ENCODE assay signal across 28 cellular contexts in the genomic region with DNA sequence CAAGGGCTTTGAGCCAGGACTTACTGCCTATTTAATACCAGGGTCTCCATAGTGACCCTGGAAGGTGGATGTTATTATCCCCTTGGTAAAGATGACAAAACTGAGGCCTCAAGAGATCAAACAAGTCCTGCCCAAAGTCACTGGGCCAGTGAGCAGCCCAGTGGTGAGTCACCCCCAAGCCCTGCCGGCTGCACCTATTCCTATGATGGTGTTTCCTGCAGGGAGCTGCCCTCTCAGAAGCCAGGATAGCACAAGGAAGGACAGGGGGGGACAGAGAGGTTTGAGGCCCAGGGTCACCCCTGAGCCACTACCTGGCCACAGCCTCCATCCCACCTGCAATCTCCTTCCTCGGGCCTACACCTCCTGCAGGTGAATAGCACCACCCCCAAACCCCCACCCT.
"Had no signal": no experiment of that assay in that cellular context is flagged by ENCODE, and none has a peak within 500 bp of the region (broad histone marks: within the 10 kb centered on the region; RNA-seq: fewer than 3 reads in every experiment).

No MANE protein-coding gene starts in this region.

- DNase-seq: activated B cell treated with CpG ODN at 0.5 μM for 24 hours; activated CD4-positive, alpha-beta T cell treated with anti-CD3 and anti-CD28 coated beads for 36 hours; activated CD4-positive, alpha-beta T cell treated with anti-CD3 and anti-CD28 coated beads, Interleukin-2, amount 50 U/mL, for 4 hours; activated naive CD4-positive, alpha-beta T cell; activated T-cell treated with anti-CD3 and anti-CD28 coated beads for 4 hours; activated T-cell treated with anti-CD3 and anti-CD28 coated beads, Interleukin-2, amount 50 U/mL, for 72 hours; dorsolateral prefrontal cortex; effector memory CD4-positive, alpha-beta T cell; foreskin fibroblast; heart left ventricle; immature natural killer cell; kidney; lower lobe of right lung; mucosa of descending colon; stimulated activated CD4-positive, alpha-beta T cell treated with anti-CD3 and anti-CD28 coated beads, Interleukin-12 subunit alpha, Interleukin-12 subunit beta, amount 100 ng/mL, for 4 hours; stimulated activated CD4-positive, alpha-beta T cell treated with anti-CD3 and anti-CD28 coated beads, Interleukin-4, amount 100 ng/mL, for 24 hours; T-helper 1 cell; trophoblast cell had no signal

- H3K4me3 ChIP-seq: cardiac muscle cell, coronary artery, dorsolateral prefrontal cortex, heart left ventricle, lower lobe of right lung, mucosa of descending colon, skin epidermis, thoracic aorta had no signal

- FAIRE-seq: kidney had no signal

- H3K36me3 ChIP-seq: cardiac muscle cell, heart left ventricle, lower lobe of right lung, thoracic aorta had no signal

- H3K9me3 Mint-ChIP-seq: activated T-cell treated with anti-CD3 and anti-CD28 coated beads, Interleukin-2, amount 50 U/mL, for 72 hours; immature natural killer cell; natural killer cell treated with Interleukin-12 subunit alpha and Interleukin-12 subunit beta and Interleukin-15 and Interleukin-18, amount 100 ng/mL, for 72 hours; stimulated activated naive CD8-positive, alpha-beta T cell treated with anti-CD3 and anti-CD28 coated beads, Interleukin-15, Interleukin-2, amounts not matched to agents 100 ng/mL and 50 ng/mL, for 24 hours; T-helper 2 cell treated with Interferon-gamma antibody and Interleukin-4, amounts not matched to agents 5 μg/mL and 100 μg/mL, for 36 hours had no signal

- ATAC-seq: activated CD4-positive, alpha-beta T cell treated with anti-CD3 and anti-CD28 coated beads for 36 hours; activated T-cell treated with anti-CD3 and anti-CD28 coated beads, Interleukin-2, amount 50 U/mL, for 72 hours; heart left ventricle; mucosa of descending colon; natural killer cell treated with Interleukin-12 subunit alpha and Interleukin-12 subunit beta and Interleukin-15 and Interleukin-18, amount 100 ng/mL, for 72 hours; sciatic nerve; stimulated activated effector memory CD8-positive, alpha-beta T cell treated with anti-CD3 and anti-CD28 coated beads, Interleukin-12 subunit alpha, Interleukin-12 subunit beta, amount 100 ng/mL, for 72 hours had no signal

- H3K27ac Mint-ChIP-seq: activated B cell treated with CpG ODN at 0.5 μM for 24 hours; activated CD4-positive, alpha-beta T cell treated with anti-CD3 and anti-CD28 coated beads for 36 hours; activated naive CD8-positive, alpha-beta T cell; activated T-cell treated with anti-CD3 and anti-CD28 coated beads, Interleukin-2, amount 50 U/mL, for 72 hours; immature natural killer cell; natural killer cell treated with Interleukin-12 subunit alpha and Interleukin-12 subunit beta and Interleukin-15 and Interleukin-18, amount 100 ng/mL, for 72 hours; stimulated activated effector memory CD8-positive, alpha-beta T cell treated with anti-CD3 and anti-CD28 coated beads, Interleukin-12 subunit alpha, Interleukin-12 subunit beta, amount 100 ng/mL, for 72 hours; stimulated activated naive CD8-positive, alpha-beta T cell treated with anti-CD3 and anti-CD28 coated beads, Interleukin-15, Interleukin-2, amounts not matched to agents 100 ng/mL and 50 ng/mL, for 24 hours; T-helper 2 cell treated with Interferon-gamma antibody and Interleukin-4, amounts not matched to agents 5 μg/mL and 100 μg/mL, for 36 hours had no signal

- H3K4me3 Mint-ChIP-seq: activated CD4-positive, alpha-beta T cell treated with anti-CD3 and anti-CD28 coated beads for 36 hours; activated naive CD8-positive, alpha-beta T cell; activated T-cell treated with anti-CD3 and anti-CD28 coated beads, Interleukin-2, amount 50 U/mL, for 72 hours; immature natural killer cell; natural killer cell treated with Interleukin-12 subunit alpha and Interleukin-12 subunit beta and Interleukin-15 and Interleukin-18, amount 100 ng/mL, for 72 hours; stimulated activated effector memory CD8-positive, alpha-beta T cell treated with anti-CD3 and anti-CD28 coated beads, Interleukin-12 subunit alpha, Interleukin-12 subunit beta, amount 100 ng/mL, for 72 hours; stimulated activated naive CD8-positive, alpha-beta T cell treated with anti-CD3 and anti-CD28 coated beads, Interleukin-15, Interleukin-2, amounts not matched to agents 100 ng/mL and 50 ng/mL, for 24 hours; T-helper 2 cell treated with Interferon-gamma antibody and Interleukin-4, amounts not matched to agents 5 μg/mL and 100 μg/mL, for 36 hours had no signal

- H3K36me3 Mint-ChIP-seq: activated naive CD8-positive, alpha-beta T cell; immature natural killer cell; natural killer cell treated with Interleukin-12 subunit alpha and Interleukin-12 subunit beta and Interleukin-15 and Interleukin-18, amount 100 ng/mL, for 72 hours; stimulated activated effector memory CD8-positive, alpha-beta T cell treated with anti-CD3 and anti-CD28 coated beads, Interleukin-12 subunit alpha, Interleukin-12 subunit beta, amount 100 ng/mL, for 72 hours had no signal

- H3K27me3 ChIP-seq: cardiac muscle cell had no signal

- H3K27ac ChIP-seq: cardiac muscle cell, coronary artery, dorsolateral prefrontal cortex, heart left ventricle, lower lobe of right lung, skin epidermis, thoracic aorta had no signal

- H3K27me3 Mint-ChIP-seq: activated B cell treated with CpG ODN at 0.5 μM for 24 hours; activated CD4-positive, alpha-beta T cell treated with anti-CD3 and anti-CD28 coated beads for 36 hours; activated naive CD8-positive, alpha-beta T cell; stimulated activated naive CD8-positive, alpha-beta T cell treated with anti-CD3 and anti-CD28 coated beads, Interleukin-15, Interleukin-2, amounts not matched to agents 100 ng/mL and 50 ng/mL, for 24 hours had no signal

- H3K9me3 ChIP-seq: heart left ventricle, lower lobe of right lung, mucosa of descending colon, thoracic aorta had no signal
